Comparison of ENCODE assay signal across 11 cellular contexts in the genomic region with DNA sequence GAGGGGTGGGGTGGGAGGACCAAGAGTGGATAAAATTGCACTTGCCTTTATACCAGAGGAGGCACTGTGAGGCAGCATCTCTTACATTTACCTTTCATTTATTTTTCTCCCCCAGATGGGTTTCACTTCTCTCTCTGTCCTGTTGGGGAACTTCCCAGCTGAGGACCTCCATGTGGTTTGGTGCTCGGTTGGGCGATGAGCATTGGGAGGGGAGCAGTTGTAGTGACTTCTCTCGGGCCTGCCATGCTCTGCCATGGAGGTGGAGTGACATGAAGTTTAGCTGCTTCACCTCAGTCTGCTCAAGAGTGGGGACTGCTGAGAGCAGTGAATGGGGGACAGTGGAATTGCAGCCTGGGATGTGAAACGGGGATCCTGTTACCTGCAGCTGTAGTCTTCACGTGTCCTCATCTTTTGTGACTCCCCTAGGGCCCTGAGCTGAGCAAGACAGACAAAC. TPM values are rescaled to one million over a fixed set of nuclear protein-coding genes. Genes with fewer than 3 reads are reported as not detected.
DNase-seq lines count a peak whose midpoint lies in the region; ATAC-seq and TF ChIP-seq lines count a peak whose summit lies in the region.
"Had no signal": no experiment of that assay in that cellular context is flagged by ENCODE, and none has a peak within 500 bp of the region (broad histone marks: within the 10 kb centered on the region; RNA-seq: fewer than 3 reads in every experiment).

No MANE protein-coding gene starts in this region.

- peak overlapping the region in 1 of 9 donors; percentile 47 for H3K27ac Mint-ChIP-seq in naive thymus-derived CD4-positive, alpha-beta T cell
- H3K27ac Mint-ChIP-seq in progenitor cell of endocrine pancreas: no peak overlapping the region
- H3K27ac Mint-ChIP-seq: type B pancreatic cell had no signal

- peaks cover 5 to 29% (median 11%) of the 10 kb centered on the region in 7 donors for H3K4me1 Mint-ChIP-seq in naive thymus-derived CD4-positive, alpha-beta T cell
- H3K4me1 Mint-ChIP-seq in progenitor cell of endocrine pancreas (ENCODE audit: low read depth): peaks cover 11% of the 10 kb centered on the region

- TF ChIP-seq CTCF in progenitor cell of endocrine pancreas (IDR thresholded peaks at IDR 0.05; ENCODE audit: unreplicated experiment): no peak

- ATAC-seq in GM18505 (IDR thresholded peaks at IDR 0.05; ENCODE audit: unreplicated experiment): peak; percentile 69
- ATAC-seq in GM21423 (IDR thresholded peaks at IDR 0.05; ENCODE audit: unreplicated experiment): peak; percentile 75
- ATAC-seq in HG03521 (IDR thresholded peaks at IDR 0.05; ENCODE audit: unreplicated experiment): peak; percentile 62
- peak; percentile 52 for ATAC-seq in naive thymus-derived CD4-positive, alpha-beta T cell
- no peak for ATAC-seq in GM19452 (IDR thresholded peaks at IDR 0.05; ENCODE audit: unreplicated experiment)
- ATAC-seq: sciatic nerve had no signal

- POLR2A ChIA-PET in naive thymus-derived CD4-positive, alpha-beta T cell (lab: Charles Lee): no interaction called here

- no peaks in the 10 kb centered on the region for H3K4me1 ChIP-seq in naive thymus-derived CD4-positive, alpha-beta T cell (ENCODE audit: control insufficient read depth in 2 of 2, insufficient read depth in 2 of 2, low read length in 2 of 2)

- no peak for DNase-seq in naive thymus-derived CD4-positive, alpha-beta T cell
- DNase-seq in NCI-H1092 (lab: John Stamatoyannopoulos, UW) (no peak), progenitor cell of endocrine pancreas (ENCODE audit: low spot score, unreplicated experiment) (no peak), DMS79 treated with DMSO at 0.1 percent for 48 hours (lab: John Stamatoyannopoulos, UW) (no peak)
- DNase-seq: hippocampal formation had no signal

- H3K27me3 ChIP-seq in naive thymus-derived CD4-positive, alpha-beta T cell (ENCODE audit: control insufficient read depth in 2 of 2, insufficient read depth in 2 of 2, low read length in 2 of 2): no peaks in the 10 kb centered on the region

- TF ChIP-seq POLR2A in GM18505 (IDR thresholded peaks at IDR 0.05; ENCODE audit: borderline replicate concordance, extremely low read depth, insufficient read depth, insufficient read length): peak; percentile 29

- intact Hi-C loops in naive thymus-derived CD4-positive, alpha-beta T cell (cut with micrococcal nuclease): no loop called here

- H3K27ac ChIP-seq in naive thymus-derived CD4-positive, alpha-beta T cell (ENCODE audit: low read depth, low read length): no peak overlapping the region

- H3K27me3 Mint-ChIP-seq in naive thymus-derived CD4-positive, alpha-beta T cell: no peaks in the 10 kb centered on the region
- peaks cover 3% of the 10 kb centered on the region for H3K27me3 Mint-ChIP-seq in progenitor cell of endocrine pancreas
- H3K27me3 Mint-ChIP-seq: type B pancreatic cell had no signal

- H3K36me3 Mint-ChIP-seq in naive thymus-derived CD4-positive, alpha-beta T cell: no peaks in the 10 kb centered on the region
- no peaks in the 10 kb centered on the region for H3K36me3 Mint-ChIP-seq in progenitor cell of endocrine pancreas (ENCODE audit: insufficient read depth)
- H3K36me3 Mint-ChIP-seq: type B pancreatic cell had no signal

- no peaks in the 10 kb centered on the region for H3K36me3 ChIP-seq in naive thymus-derived CD4-positive, alpha-beta T cell (ENCODE audit: control insufficient read depth in 2 of 3, insufficient read depth in 3 of 3, low read length in 3 of 3)

- H3K9me3 ChIP-seq in naive thymus-derived CD4-positive, alpha-beta T cell (ENCODE audit: control insufficient read depth in 2 of 3, low read length in 3 of 3): no peaks in the 10 kb centered on the region

- no peak overlapping the region for H3K4me3 Mint-ChIP-seq in naive thymus-derived CD4-positive, alpha-beta T cell
- H3K4me3 Mint-ChIP-seq in progenitor cell of endocrine pancreas (ENCODE audit: low read depth): no peak overlapping the region
- H3K4me3 Mint-ChIP-seq: type B pancreatic cell had no signal

- CTCF ChIA-PET in naive thymus-derived CD4-positive, alpha-beta T cell (lab: Charles Lee): no interaction called here

- no peak overlapping the region for H3K4me3 ChIP-seq in naive thymus-derived CD4-positive, alpha-beta T cell (ENCODE audit: low read length)

- H3K9me3 Mint-ChIP-seq in naive thymus-derived CD4-positive, alpha-beta T cell: peaks cover 0 to 2% (median 0%) of the 10 kb centered on the region in 11 donors
- H3K9me3 Mint-ChIP-seq in progenitor cell of endocrine pancreas (ENCODE audit: low read depth): no peaks in the 10 kb centered on the region
- H3K9me3 Mint-ChIP-seq: type B pancreatic cell had no signal

RNA-seq across cellular contexts. Expression of a gene that starts 23.1 kb away (rescaled TPM):
- not detected for total RNA-seq in naive thymus-derived CD4-positive, alpha-beta T cell
- under 1 TPM in 1 of 2 donors, not detected in 1; 0.30 TPM for polyA plus RNA-seq in naive thymus-derived CD4-positive, alpha-beta T cell
- 0.48 and 0.64 TPM in 2 replicates for total RNA-seq in progenitor cell of endocrine pancreas

RNA-seq across cellular contexts. Expression of a gene that starts 38.7 kb away (rescaled TPM):
- total RNA-seq in naive thymus-derived CD4-positive, alpha-beta T cell: 10 to 100 TPM; 15.8 to 35.4 (median 28.3) TPM
- polyA plus RNA-seq in naive thymus-derived CD4-positive, alpha-beta T cell: 1 to 10 TPM; 7.0 to 9.8 TPM
- 12.8 and 13.4 TPM in 2 replicates for total RNA-seq in progenitor cell of endocrine pancreas
